Comparison of ENCODE assay signal across 1 cellular context in the genomic region with DNA sequence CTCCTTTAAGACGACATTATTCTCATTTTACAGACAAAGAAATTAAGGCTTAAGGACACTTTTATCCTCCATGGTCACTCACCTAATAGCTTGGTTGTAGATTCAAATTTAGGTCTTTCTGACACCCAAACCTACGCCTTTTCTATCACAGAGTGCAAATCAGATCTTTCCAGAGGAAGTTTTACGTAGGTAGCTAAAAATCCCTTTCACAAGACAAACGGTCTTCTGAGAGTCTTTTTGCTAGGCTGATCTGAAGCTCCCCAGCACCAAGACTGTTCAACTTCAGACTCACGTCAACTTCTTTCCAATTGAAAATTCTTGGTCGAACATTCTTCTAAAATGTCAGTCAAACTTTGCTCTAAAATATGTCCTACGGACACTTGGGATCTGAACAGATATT.
TF ChIP-seq lines count a peak whose summit lies in the region.

No MANE protein-coding gene starts in this region.

TF ChIP-seq in WTC11, 78 proteins besides CTCF, POLR2A, EP300 and RAD21 (continued from another document):
- TF ChIP-seq, protein P1, sequence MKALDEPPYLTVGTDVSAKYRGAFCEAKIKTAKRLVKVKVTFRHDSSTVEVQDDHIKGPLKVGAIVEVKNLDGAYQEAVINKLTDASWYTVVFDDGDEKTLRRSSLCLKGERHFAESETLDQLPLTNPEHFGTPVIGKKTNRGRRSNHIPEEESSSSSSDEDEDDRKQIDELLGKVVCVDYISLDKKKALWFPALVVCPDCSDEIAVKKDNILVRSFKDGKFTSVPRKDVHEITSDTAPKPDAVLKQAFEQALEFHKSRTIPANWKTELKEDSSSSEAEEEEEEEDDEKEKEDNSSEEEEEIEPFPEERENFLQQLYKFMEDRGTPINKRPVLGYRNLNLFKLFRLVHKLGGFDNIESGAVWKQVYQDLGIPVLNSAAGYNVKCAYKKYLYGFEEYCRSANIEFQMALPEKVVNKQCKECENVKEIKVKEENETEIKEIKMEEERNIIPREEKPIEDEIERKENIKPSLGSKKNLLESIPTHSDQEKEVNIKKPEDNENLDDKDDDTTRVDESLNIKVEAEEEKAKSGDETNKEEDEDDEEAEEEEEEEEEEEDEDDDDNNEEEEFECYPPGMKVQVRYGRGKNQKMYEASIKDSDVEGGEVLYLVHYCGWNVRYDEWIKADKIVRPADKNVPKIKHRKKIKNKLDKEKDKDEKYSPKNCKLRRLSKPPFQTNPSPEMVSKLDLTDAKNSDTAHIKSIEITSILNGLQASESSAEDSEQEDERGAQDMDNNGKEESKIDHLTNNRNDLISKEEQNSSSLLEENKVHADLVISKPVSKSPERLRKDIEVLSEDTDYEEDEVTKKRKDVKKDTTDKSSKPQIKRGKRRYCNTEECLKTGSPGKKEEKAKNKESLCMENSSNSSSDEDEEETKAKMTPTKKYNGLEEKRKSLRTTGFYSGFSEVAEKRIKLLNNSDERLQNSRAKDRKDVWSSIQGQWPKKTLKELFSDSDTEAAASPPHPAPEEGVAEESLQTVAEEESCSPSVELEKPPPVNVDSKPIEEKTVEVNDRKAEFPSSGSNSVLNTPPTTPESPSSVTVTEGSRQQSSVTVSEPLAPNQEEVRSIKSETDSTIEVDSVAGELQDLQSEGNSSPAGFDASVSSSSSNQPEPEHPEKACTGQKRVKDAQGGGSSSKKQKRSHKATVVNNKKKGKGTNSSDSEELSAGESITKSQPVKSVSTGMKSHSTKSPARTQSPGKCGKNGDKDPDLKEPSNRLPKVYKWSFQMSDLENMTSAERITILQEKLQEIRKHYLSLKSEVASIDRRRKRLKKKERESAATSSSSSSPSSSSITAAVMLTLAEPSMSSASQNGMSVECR (CRISPR knock-in tag; IDR thresholded peaks at IDR 0.05; ENCODE audit: borderline replicate concordance): no peak
- TF ChIP-seq MXD4 (CRISPR knock-in tag; IDR thresholded peaks at IDR 0.05; ENCODE audit: borderline replicate concordance) (no peak), ZNF219 (CRISPR knock-in tag; IDR thresholded peaks at IDR 0.05; ENCODE audit: borderline replicate concordance) (no peak), NR1H2 (CRISPR knock-in tag; IDR thresholded peaks at IDR 0.05) (no peak)
- TF ChIP-seq, protein P2, sequence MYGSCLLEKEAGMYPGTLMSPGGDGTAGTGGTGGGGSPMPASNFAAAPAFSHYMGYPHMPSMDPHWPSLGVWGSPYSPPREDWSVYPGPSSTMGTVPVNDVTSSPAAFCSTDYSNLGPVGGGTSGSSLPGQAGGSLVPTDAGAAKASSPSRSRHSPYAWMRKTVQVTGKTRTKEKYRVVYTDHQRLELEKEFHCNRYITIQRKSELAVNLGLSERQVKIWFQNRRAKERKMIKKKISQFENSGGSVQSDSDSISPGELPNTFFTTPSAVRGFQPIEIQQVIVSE (CRISPR knock-in tag; IDR thresholded peaks at IDR 0.05; ENCODE audit: borderline replicate concordance): no peak
- TF ChIP-seq, protein P3, sequence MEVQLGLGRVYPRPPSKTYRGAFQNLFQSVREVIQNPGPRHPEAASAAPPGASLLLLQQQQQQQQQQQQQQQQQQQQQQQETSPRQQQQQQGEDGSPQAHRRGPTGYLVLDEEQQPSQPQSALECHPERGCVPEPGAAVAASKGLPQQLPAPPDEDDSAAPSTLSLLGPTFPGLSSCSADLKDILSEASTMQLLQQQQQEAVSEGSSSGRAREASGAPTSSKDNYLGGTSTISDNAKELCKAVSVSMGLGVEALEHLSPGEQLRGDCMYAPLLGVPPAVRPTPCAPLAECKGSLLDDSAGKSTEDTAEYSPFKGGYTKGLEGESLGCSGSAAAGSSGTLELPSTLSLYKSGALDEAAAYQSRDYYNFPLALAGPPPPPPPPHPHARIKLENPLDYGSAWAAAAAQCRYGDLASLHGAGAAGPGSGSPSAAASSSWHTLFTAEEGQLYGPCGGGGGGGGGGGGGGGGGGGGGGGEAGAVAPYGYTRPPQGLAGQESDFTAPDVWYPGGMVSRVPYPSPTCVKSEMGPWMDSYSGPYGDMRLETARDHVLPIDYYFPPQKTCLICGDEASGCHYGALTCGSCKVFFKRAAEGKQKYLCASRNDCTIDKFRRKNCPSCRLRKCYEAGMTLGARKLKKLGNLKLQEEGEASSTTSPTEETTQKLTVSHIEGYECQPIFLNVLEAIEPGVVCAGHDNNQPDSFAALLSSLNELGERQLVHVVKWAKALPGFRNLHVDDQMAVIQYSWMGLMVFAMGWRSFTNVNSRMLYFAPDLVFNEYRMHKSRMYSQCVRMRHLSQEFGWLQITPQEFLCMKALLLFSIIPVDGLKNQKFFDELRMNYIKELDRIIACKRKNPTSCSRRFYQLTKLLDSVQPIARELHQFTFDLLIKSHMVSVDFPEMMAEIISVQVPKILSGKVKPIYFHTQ (CRISPR knock-in tag; IDR thresholded peaks at IDR 0.05): no peak
- TF ChIP-seq, protein P4, sequence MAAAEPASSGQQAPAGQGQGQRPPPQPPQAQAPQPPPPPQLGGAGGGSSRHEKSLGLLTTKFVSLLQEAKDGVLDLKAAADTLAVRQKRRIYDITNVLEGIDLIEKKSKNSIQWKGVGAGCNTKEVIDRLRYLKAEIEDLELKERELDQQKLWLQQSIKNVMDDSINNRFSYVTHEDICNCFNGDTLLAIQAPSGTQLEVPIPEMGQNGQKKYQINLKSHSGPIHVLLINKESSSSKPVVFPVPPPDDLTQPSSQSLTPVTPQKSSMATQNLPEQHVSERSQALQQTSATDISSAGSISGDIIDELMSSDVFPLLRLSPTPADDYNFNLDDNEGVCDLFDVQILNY (CRISPR knock-in tag; IDR thresholded peaks at IDR 0.05): no peak
- TF ChIP-seq, protein P5, sequence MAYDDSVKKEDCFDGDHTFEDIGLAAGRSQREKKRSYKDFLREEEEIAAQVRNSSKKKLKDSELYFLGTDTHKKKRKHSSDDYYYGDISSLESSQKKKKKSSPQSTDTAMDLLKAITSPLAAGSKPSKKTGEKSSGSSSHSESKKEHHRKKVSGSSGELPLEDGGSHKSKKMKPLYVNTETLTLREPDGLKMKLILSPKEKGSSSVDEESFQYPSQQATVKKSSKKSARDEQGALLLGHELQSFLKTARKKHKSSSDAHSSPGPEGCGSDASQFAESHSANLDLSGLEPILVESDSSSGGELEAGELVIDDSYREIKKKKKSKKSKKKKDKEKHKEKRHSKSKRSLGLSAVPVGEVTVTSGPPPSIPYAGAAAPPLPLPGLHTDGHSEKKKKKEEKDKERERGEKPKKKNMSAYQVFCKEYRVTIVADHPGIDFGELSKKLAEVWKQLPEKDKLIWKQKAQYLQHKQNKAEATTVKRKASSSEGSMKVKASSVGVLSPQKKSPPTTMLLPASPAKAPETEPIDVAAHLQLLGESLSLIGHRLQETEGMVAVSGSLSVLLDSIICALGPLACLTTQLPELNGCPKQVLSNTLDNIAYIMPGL (CRISPR knock-in tag; IDR thresholded peaks at IDR 0.05): no peak
- TF ChIP-seq, protein P6, sequence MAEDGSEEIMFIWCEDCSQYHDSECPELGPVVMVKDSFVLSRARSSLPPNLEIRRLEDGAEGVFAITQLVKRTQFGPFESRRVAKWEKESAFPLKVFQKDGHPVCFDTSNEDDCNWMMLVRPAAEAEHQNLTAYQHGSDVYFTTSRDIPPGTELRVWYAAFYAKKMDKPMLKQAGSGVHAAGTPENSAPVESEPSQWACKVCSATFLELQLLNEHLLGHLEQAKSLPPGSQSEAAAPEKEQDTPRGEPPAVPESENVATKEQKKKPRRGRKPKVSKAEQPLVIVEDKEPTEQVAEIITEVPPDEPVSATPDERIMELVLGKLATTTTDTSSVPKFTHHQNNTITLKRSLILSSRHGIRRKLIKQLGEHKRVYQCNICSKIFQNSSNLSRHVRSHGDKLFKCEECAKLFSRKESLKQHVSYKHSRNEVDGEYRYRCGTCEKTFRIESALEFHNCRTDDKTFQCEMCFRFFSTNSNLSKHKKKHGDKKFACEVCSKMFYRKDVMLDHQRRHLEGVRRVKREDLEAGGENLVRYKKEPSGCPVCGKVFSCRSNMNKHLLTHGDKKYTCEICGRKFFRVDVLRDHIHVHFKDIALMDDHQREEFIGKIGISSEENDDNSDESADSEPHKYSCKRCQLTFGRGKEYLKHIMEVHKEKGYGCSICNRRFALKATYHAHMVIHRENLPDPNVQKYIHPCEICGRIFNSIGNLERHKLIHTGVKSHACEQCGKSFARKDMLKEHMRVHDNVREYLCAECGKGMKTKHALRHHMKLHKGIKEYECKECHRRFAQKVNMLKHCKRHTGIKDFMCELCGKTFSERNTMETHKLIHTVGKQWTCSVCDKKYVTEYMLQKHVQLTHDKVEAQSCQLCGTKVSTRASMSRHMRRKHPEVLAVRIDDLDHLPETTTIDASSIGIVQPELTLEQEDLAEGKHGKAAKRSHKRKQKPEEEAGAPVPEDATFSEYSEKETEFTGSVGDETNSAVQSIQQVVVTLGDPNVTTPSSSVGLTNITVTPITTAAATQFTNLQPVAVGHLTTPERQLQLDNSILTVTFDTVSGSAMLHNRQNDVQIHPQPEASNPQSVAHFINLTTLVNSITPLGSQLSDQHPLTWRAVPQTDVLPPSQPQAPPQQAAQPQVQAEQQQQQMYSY (CRISPR knock-in tag; IDR thresholded peaks at IDR 0.05): no peak
- TF ChIP-seq, protein P7, sequence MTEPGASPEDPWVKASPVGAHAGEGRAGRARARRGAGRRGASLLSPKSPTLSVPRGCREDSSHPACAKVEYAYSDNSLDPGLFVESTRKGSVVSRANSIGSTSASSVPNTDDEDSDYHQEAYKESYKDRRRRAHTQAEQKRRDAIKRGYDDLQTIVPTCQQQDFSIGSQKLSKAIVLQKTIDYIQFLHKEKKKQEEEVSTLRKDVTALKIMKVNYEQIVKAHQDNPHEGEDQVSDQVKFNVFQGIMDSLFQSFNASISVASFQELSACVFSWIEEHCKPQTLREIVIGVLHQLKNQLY (CRISPR knock-in tag; IDR thresholded peaks at IDR 0.05): no peak
